Comparison of ENCODE assay signal across 10 cellular contexts in genomic region chr6:29850011-29850553, GRCh38.
DNase-seq lines count a peak whose midpoint lies in the region; ATAC-seq lines count a peak whose summit lies in the region.
"Had no signal": no experiment of that assay in that cellular context is flagged by ENCODE, and none has a peak within 500 bp of the region (broad histone marks: within the 10 kb centered on the region; RNA-seq: fewer than 3 reads in every experiment).

No MANE protein-coding gene starts in this region.

- peak; percentile 22 to 44 for DNase-seq in activated CD4-positive, alpha-beta T cell treated with anti-CD3 and anti-CD28 coated beads for 4 hours
- no peak for DNase-seq in activated CD4-positive, alpha-beta T cell treated with anti-CD3 and anti-CD28 coated beads, Interleukin-2, amount 50 U/mL, for 1 hour
- peak; percentile 41 for DNase-seq in activated naive CD4-positive, alpha-beta T cell treated with Interleukin-2 at 50 U/mL for 16 hours
- DNase-seq in stromal cell of bone marrow (ENCODE audit: low read depth) = peak; percentile 11
- no peak for DNase-seq in iPS-NIHi7 (ENCODE audit: extremely low spot score)
- DNase-seq: activated gamma-delta T cell; NK-92 treated with Interleukin-12 subunit alpha and Interleukin-12 subunit beta, amount 100 ng/mL, for 24 hours had no signal

- peak overlapping the region; percentile 46; the same call in 1 of the 2 replicates for H3K4me3 ChIP-seq in iPS-18c (ENCODE audit: insufficient read depth, low read depth, low read length)

- no peaks in the 10 kb centered on the region for H3K9me3 ChIP-seq in iPS-18c (ENCODE audit: control insufficient read depth, insufficient read depth, low read length)

- ATAC-seq in HG03565 (IDR thresholded peaks at IDR 0.05; ENCODE audit: unreplicated experiment) (no peak), GM21576 (IDR thresholded peaks at IDR 0.05; ENCODE audit: unreplicated experiment) (no peak)

Comparison
In these comparisons a context has a peak if more than half of its experiments do, and no peak if none do; other contexts are left out.
1. DNase-seq: peak in activated CD4-positive, alpha-beta T cell treated with anti-CD3 and anti-CD28 coated beads for 4 hours (2 of 2), activated naive CD4-positive, alpha-beta T cell treated with Interleukin-2 at 50 U/mL for 16 hours (single experiment) and stromal cell of bone marrow (single experiment); none in activated CD4-positive, alpha-beta T cell treated with anti-CD3 and anti-CD28 coated beads, Interleukin-2, amount 50 U/mL, for 1 hour (single experiment) and iPS-NIHi7 (single experiment).